Comparison of ENCODE assay signal across 23 cellular contexts in the genomic region with DNA sequence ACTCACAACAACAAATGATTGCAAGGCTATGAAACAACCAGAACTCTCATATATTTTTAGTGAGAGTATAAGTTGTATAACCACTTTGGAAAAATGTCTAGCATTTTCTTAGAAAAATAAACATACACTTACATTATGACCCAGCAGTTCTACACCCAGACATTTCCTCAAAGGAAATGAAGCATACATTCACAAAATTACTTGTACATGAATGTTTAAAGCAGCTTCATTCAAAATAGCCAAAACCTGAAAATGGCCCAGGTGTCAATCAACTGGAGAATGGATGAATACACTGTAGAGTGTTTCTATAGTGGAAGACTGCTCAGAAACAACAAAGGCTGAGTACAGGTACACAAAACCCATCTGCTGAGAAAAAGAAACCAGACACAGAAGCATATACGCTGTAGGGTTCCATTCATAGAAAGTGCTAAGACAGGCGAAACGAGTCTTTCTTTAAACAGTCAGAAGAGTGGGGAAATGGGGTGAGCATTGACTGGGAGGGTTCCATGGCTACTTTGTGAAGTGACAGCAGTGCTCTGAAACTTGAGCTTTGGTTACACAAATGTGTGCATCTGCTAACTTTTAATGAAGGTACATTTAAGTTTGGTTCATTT.
"Had no signal": no experiment of that assay in that cellular context is flagged by ENCODE, and none has a peak within 500 bp of the region (broad histone marks: within the 10 kb centered on the region; RNA-seq: fewer than 3 reads in every experiment).

No MANE protein-coding gene starts in this region.

- H3K27me3 Mint-ChIP-seq: naive B cell had no signal

- H3K9me3 Mint-ChIP-seq: mesothelial cell of epicardium, nephron, neural progenitor cell had no signal

- DNase-seq: cortex of kidney; dorsolateral prefrontal cortex; effector CD4-positive, alpha-beta T cell; foreskin keratinocyte; glutamatergic neuron; heart right ventricle; hippocampal formation; left cardiac atrium; left lung; mesenchymal stem cell; mucosa of descending colon; naive B cell; ovary; stimulated activated CD4-positive, alpha-beta T cell treated with anti-CD3 and anti-CD28 coated beads, Interleukin-2, amount 100 ng/mL, for 24 hours; stimulated activated CD4-positive, alpha-beta T cell treated with anti-CD3 and anti-CD28 coated beads, Interleukin-4, amount 100 ng/mL, for 24 hours; stimulated activated naive CD4-positive, alpha-beta T cell treated with Interleukin-2 at 50 U/mL for 16 hours; stomach; thyroid gland; trophoblast cell had no signal

- H3K4me1 Mint-ChIP-seq: naive B cell; stimulated activated effector memory CD8-positive, alpha-beta T cell treated with anti-CD3 and anti-CD28 coated beads, Interleukin-12 subunit alpha, Interleukin-12 subunit beta, amount 100 ng/mL, for 72 hours had no signal

- H3K27ac Mint-ChIP-seq: mesothelial cell of epicardium; naive B cell; nephron; neural progenitor cell; stimulated activated effector memory CD8-positive, alpha-beta T cell treated with anti-CD3 and anti-CD28 coated beads, Interleukin-12 subunit alpha, Interleukin-12 subunit beta, amount 100 ng/mL, for 72 hours had no signal

- H3K36me3 Mint-ChIP-seq: mesothelial cell of epicardium; naive B cell; neural progenitor cell; stimulated activated effector memory CD8-positive, alpha-beta T cell treated with anti-CD3 and anti-CD28 coated beads, Interleukin-12 subunit alpha, Interleukin-12 subunit beta, amount 100 ng/mL, for 72 hours had no signal

- H3K4me3 Mint-ChIP-seq: mesothelial cell of epicardium; naive B cell; nephron; neural progenitor cell; stimulated activated effector memory CD8-positive, alpha-beta T cell treated with anti-CD3 and anti-CD28 coated beads, Interleukin-12 subunit alpha, Interleukin-12 subunit beta, amount 100 ng/mL, for 72 hours had no signal
